27 cellular contexts compared by ENCODE assay signal in genomic region chr13:41925014-41925413, GRCh38.
"Had no signal": no experiment of that assay in that cellular context is flagged by ENCODE, and none has a peak within 500 bp of the region (broad histone marks: within the 10 kb centered on the region; RNA-seq: fewer than 3 reads in every experiment).

No MANE protein-coding gene starts in this region.

- H3K4me3 Mint-ChIP-seq: effector memory CD8-positive, alpha-beta T cell; memory B cell; natural killer cell; stimulated activated naive B cell treated with anti-CD40 and anti-IgM and Interleukin-4, amounts not matched to agents 10 μg/mL and 1 μg/mL and 100 μg/mL, for 72 hours; stimulated activated naive CD8-positive, alpha-beta T cell treated with anti-CD3 and anti-CD28 coated beads, Interleukin-15, Interleukin-2, amounts not matched to agents 100 ng/mL and 50 ng/mL, for 24 hours had no signal

- ATAC-seq: effector memory CD8-positive, alpha-beta T cell; left lobe of liver; natural killer cell; psoas muscle; right cardiac atrium; stimulated activated naive B cell treated with anti-CD40 and anti-IgM and Interleukin-4, amounts not matched to agents 10 μg/mL and 1 μg/mL and 100 μg/mL, for 72 hours; upper lobe of right lung had no signal

- H3K4me3 ChIP-seq: esophagus squamous epithelium, lung, ovary, psoas muscle, skin epidermis, spleen, suprapubic skin, transverse colon, upper lobe of right lung, uterus had no signal

- H3K4me1 ChIP-seq: esophagus squamous epithelium, suprapubic skin, upper lobe of right lung, uterus had no signal

- H3K9me3 ChIP-seq: ovary, upper lobe of right lung had no signal

- FAIRE-seq: endometrium, kidney had no signal

- H3K27ac Mint-ChIP-seq: memory B cell; natural killer cell; stimulated activated naive B cell treated with anti-CD40 and anti-IgM and Interleukin-4, amounts not matched to agents 10 μg/mL and 1 μg/mL and 100 μg/mL, for 72 hours had no signal

- DNase-seq: cortex of kidney; effector memory CD8-positive, alpha-beta T cell; erythroblast; esophagus squamous epithelium; foreskin melanocyte; glutamatergic neuron; hypothalamus; kidney; natural killer cell; occipital lobe; ovary; posterior cingulate gyrus; psoas muscle; right cardiac atrium; spleen; stimulated activated CD4-positive, alpha-beta T cell treated with anti-CD3 and anti-CD28 coated beads, Interleukin-4, amount 100 ng/mL, for 4 hours; stimulated activated naive B cell treated with anti-CD40 and anti-IgM and Interleukin-4, amounts not matched to agents 10 μg/mL and 1 μg/mL and 100 μg/mL, for 72 hours; transverse colon; upper lobe of right lung; uterus had no signal

- H3K27me3 Mint-ChIP-seq: effector memory CD8-positive, alpha-beta T cell; memory B cell; stimulated activated naive B cell treated with anti-CD40 and anti-IgM and Interleukin-4, amounts not matched to agents 10 μg/mL and 1 μg/mL and 100 μg/mL, for 72 hours; stimulated activated naive CD8-positive, alpha-beta T cell treated with anti-CD3 and anti-CD28 coated beads, Interleukin-15, Interleukin-2, amounts not matched to agents 100 ng/mL and 50 ng/mL, for 24 hours had no signal

- H3K27me3 ChIP-seq: esophagus squamous epithelium, ovary, spleen, suprapubic skin, transverse colon, upper lobe of right lung, uterus had no signal

- H3K36me3 ChIP-seq: ovary, transverse colon, upper lobe of right lung, uterus had no signal

- H3K27ac ChIP-seq: esophagus squamous epithelium, ovary, psoas muscle, skin epidermis, spleen, suprapubic skin, transverse colon, upper lobe of right lung, uterus had no signal
